ENCODE assay signal across 20 cellular contexts in the genomic region with DNA sequence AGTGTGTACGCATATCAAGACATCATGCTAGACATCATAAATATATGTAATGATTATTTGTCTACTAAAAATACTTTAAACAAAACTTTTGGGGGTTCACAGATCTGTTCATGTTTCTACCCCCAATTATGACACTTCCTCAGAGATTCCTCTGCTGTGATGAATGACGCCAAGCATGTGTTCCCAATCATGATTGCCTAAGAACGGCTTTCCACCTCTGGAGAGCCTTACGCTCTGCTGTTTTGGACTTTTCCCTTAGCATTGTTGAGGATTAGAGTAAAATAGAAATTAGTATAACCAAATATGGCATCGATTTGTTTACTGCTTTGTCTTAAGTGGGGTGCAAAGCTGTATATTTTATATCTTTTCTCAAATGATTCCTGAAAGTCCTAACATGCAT.
DNase-seq lines count a peak whose midpoint lies in the region; ATAC-seq, FAIRE-seq and TF ChIP-seq lines count a peak whose summit lies in the region.
"Had no signal": no experiment of that assay in that cellular context is flagged by ENCODE, and none has a peak within 500 bp of the region (broad histone marks: within the 10 kb centered on the region; RNA-seq: fewer than 3 reads in every experiment).

No MANE protein-coding gene starts in this region.

- intact Hi-C loops in HepG2 (cut with micrococcal nuclease; ENCODE audit: unreplicated experiment): loop anchor here (10.0 kb wide), 1 partner anchor 1017 kb away; no protein-coding TSS in a partner anchor
- intact Hi-C loops in head of caudate nucleus (cut with DNase I): no loop called here

- H3K27me3 ChIP-seq in liver (ENCODE audit: control insufficient read depth in 4 of 4, insufficient read depth in 4 of 4, low read length in 3 of 4) (no peaks in the 10 kb centered on the region), HepG2 (ENCODE audit: control insufficient read depth in 1 of 2, insufficient read depth in 2 of 2, low read length in 2 of 2) (no peaks in the 10 kb centered on the region), adipocyte (replicated peaks; ENCODE audit: control insufficient read depth, insufficient read depth, low read length) (no peaks in the 10 kb centered on the region)
- H3K27me3 ChIP-seq: BE2C had no signal

- H3K9me3 ChIP-seq in liver (ENCODE audit: control insufficient read depth in 4 of 4, low read length in 3 of 4) (no peaks in the 10 kb centered on the region), HepG2 (ENCODE audit: low read length) (no peaks in the 10 kb centered on the region), adipocyte (ENCODE audit: control insufficient read depth, low read length) (no peaks in the 10 kb centered on the region)
- H3K9me3 ChIP-seq: BE2C had no signal

- TF ChIP-seq POLR2A in HepG2 (IDR thresholded peaks at IDR 0.05; ENCODE audit: insufficient read depth in 1 of 2, low read depth in 2 of 2, low read length in 2 of 2): no peak

- H3K27ac ChIP-seq in liver (ENCODE audit: low read depth in 1 of 2, low read length in 2 of 2) (peak overlapping the region in 1 of 2 donors; percentile 19), HepG2 (ENCODE audit: extremely low read length, insufficient read depth, low read length) (no peak overlapping the region), coronary artery (no peak overlapping the region)
- H3K27ac ChIP-seq: C4-2B had no signal

- TF ChIP-seq RAD21 in liver (IDR thresholded peaks at IDR 0.05) (peak; percentile 41 to 43), HepG2 (CRISPR knock-in tag; IDR thresholded peaks at IDR 0.05) (no peak)

- ATAC-seq in HepG2 (no peak), HG03439 (IDR thresholded peaks at IDR 0.05; ENCODE audit: unreplicated experiment) (no peak)
- ATAC-seq: CD8-positive, alpha-beta T cell; GM12878; GM23338 had no signal

- H2AFZ ChIP-seq in HepG2 (ENCODE audit: low read length): no peak overlapping the region
- H2AFZ ChIP-seq: GM23338 had no signal

- H3K4me1 ChIP-seq in liver (ENCODE audit: control insufficient read depth in 4 of 4, insufficient read depth in 4 of 4, low read length in 3 of 4) (peaks cover 7 to 47% (median 20%) of the 10 kb centered on the region in 4 donors), HepG2 (ENCODE audit: insufficient read depth, low read length) (peaks cover 41% of the 10 kb centered on the region), adipocyte (ENCODE audit: control insufficient read depth, insufficient read depth, low read length) (peaks cover 50% of the 10 kb centered on the region)
- H3K4me1 ChIP-seq: BE2C had no signal

- H3K79me2 ChIP-seq in HepG2 (ENCODE audit: insufficient read depth, low read length): no peaks in the 10 kb centered on the region

- H3K9ac ChIP-seq in liver (ENCODE audit: low read depth in 1 of 2, low read length in 2 of 2): peak overlapping the region in 1 of 2 donors; percentile 7
- no peak overlapping the region for H3K9ac ChIP-seq in HepG2 (ENCODE audit: insufficient read depth, low read depth, low read length)
- H3K9ac ChIP-seq in adipocyte (ENCODE audit: low read length): no peak overlapping the region

- no peaks in the 10 kb centered on the region for H4K20me1 ChIP-seq in HepG2 (ENCODE audit: insufficient read depth, low read length)

- in situ Hi-C loops in HepG2 (cut with HindIII; ENCODE audit: extremely low pct_ligation_motif_present, low pct_unique_long_range_greater_than_20kb): no loop called here

- FAIRE-seq in HepG2 (lab: Jason Lieb, UNC): no peak
- FAIRE-seq: D721Med, GM12878, GM18507, HTR-8/SVneo had no signal

- BruUV-seq in HepG2 (replicated peaks; lab: Mats Ljungman, UMichigan): no TSS peak

- 58% methylated on average over 5 of the region's 5 CpGs for WGBS in liver
- WGBS in HepG2 (ENCODE audit: low lambda C conversion rate): 70% methylated on average over 5 of the region's 5 CpGs

- TF ChIP-seq CTCF in liver (IDR thresholded peaks at IDR 0.05; ENCODE audit: low read depth, low read length, missing input control) (no peak), HepG2 (CRISPR knock-in tag; IDR thresholded peaks at IDR 0.05) (no peak), coronary artery (IDR thresholded peaks at IDR 0.05) (no peak)

- no peaks in the 10 kb centered on the region for H3K36me3 ChIP-seq in liver (ENCODE audit: control insufficient read depth in 4 of 4, insufficient read depth in 3 of 4, low read depth in 1 of 4, low read length in 3 of 4)
- H3K36me3 ChIP-seq in HepG2 (replicated peaks in 1 of 2; ENCODE audit: control insufficient read depth in 1 of 2, insufficient read depth in 2 of 2, low read length in 2 of 2): no peaks in the 10 kb centered on the region
- no peaks in the 10 kb centered on the region for H3K36me3 ChIP-seq in adipocyte (ENCODE audit: control insufficient read depth, insufficient read depth, low read length, severe bottlenecking)
- H3K36me3 ChIP-seq: BE2C had no signal

- TF ChIP-seq EP300 in HepG2 (IDR thresholded peaks at IDR 0.05; ENCODE audit: low read depth in 2 of 2, low read length in 2 of 2) (no peak), HepG2 (CRISPR knock-in tag; IDR thresholded peaks at IDR 0.05; ENCODE audit: borderline replicate concordance) (no peak)

- CTCF ChIA-PET in HepG2 (lab: Yijun Ruan, JAX; ENCODE audit: low intra/inter-chr PET ratio, low total read pairs): no interaction called here

- no peak overlapping the region for H3K4me3 ChIP-seq in liver (ENCODE audit: low read depth in 1 of 3, low read length in 3 of 3)
- H3K4me3 ChIP-seq in HepG2 (replicated peaks in 1 of 3; ENCODE audit: insufficient read depth in 1 of 3, low read depth in 2 of 3, low read length in 3 of 3): no peak overlapping the region
- H3K4me3 ChIP-seq in adipocyte (ENCODE audit: low read length): no peak overlapping the region
- no peak overlapping the region for H3K4me3 ChIP-seq in coronary artery
- H3K4me3 ChIP-seq: GM12878, GM23338 had no signal

- H3K4me2 ChIP-seq in HepG2 (ENCODE audit: low read depth, low read length): no peak overlapping the region
- H3K4me2 ChIP-seq: GM23338 had no signal

- POLR2A ChIA-PET in HepG2 (lab: Yijun Ruan, JAX): no interaction called here

- DNase-seq in HepG2 (ENCODE audit: low spot score) (no peak), adipocyte (ENCODE audit: low read depth) (peak; percentile 60), fibroblast of the conjunctiva (ENCODE audit: low read depth) (peak; percentile 20), coronary artery (ENCODE audit: low spot score) (no peak), head of caudate nucleus (no peak)
- DNase-seq: 8988T; BE2C; CD8-positive, alpha-beta T cell; COR-L47; DND-41; GF-D8; H7 had no signal

TF ChIP-seq in liver, 16 proteins besides CTCF, POLR2A, EP300 and RAD21 (continues in another document):
- TF ChIP-seq HNF4G (IDR thresholded peaks at IDR 0.05) (no peak), YY1 (IDR thresholded peaks at IDR 0.05) (no peak), ZBTB33 (IDR thresholded peaks at IDR 0.05) (no peak)

TF ChIP-seq in HepG2, 621 proteins besides CTCF, POLR2A, EP300 and RAD21 (continues in another document):
- TF ChIP-seq KDM5B (CRISPR knock-in tag; IDR thresholded peaks at IDR 0.05; ENCODE audit: borderline replicate concordance): no peak
- TF ChIP-seq ZC3H4 (CRISPR knock-in tag; IDR thresholded peaks at IDR 0.05; ENCODE audit: borderline replicate concordance): no peak
- TF ChIP-seq REL (CRISPR knock-in tag; conservative IDR thresholded peaks at IDR 0.05): no peak
- no peak for TF ChIP-seq MLLT10 (CRISPR knock-in tag; IDR thresholded peaks at IDR 0.05)
- no peak for TF ChIP-seq EHMT2 (IDR thresholded peaks at IDR 0.05; ENCODE audit: borderline replicate concordance, low read depth, low read length)
- TF ChIP-seq ZNF891 (CRISPR knock-in tag; IDR thresholded peaks at IDR 0.05): no peak
- TF ChIP-seq, protein P1, sequence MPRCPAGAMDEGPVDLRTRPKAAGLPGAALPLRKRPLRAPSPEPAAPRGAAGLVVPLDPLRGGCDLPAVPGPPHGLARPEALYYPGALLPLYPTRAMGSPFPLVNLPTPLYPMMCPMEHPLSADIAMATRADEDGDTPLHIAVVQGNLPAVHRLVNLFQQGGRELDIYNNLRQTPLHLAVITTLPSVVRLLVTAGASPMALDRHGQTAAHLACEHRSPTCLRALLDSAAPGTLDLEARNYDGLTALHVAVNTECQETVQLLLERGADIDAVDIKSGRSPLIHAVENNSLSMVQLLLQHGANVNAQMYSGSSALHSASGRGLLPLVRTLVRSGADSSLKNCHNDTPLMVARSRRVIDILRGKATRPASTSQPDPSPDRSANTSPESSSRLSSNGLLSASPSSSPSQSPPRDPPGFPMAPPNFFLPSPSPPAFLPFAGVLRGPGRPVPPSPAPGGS (CRISPR knock-in tag; IDR thresholded peaks at IDR 0.05): no peak
- no peak for TF ChIP-seq KDM1A (CRISPR knock-in tag; IDR thresholded peaks at IDR 0.05)
- no peak for TF ChIP-seq EZH2 (conservative IDR thresholded peaks at IDR 0.05; ENCODE audit: low read depth, low read length)
- no peak for TF ChIP-seq ZKSCAN5 (CRISPR knock-in tag; IDR thresholded peaks at IDR 0.05)
- no peak for TF ChIP-seq ZHX1 (CRISPR knock-in tag; IDR thresholded peaks at IDR 0.05; ENCODE audit: low read depth)

Comparison
In these comparisons a context has a peak if more than half of its experiments do, and no peak if none do; other contexts are left out.
1. DNase-seq: peak in adipocyte (single experiment) and fibroblast of the conjunctiva (single experiment); none in HepG2 (single experiment), coronary artery (single experiment) and head of caudate nucleus (0 of 42).